Comparison of ENCODE assay signal across 1 cellular context in genomic region chr14:51652168-51653095, GRCh38.
A peak's percentile ranks its signal among the peaks of the same experiment; 100 is the strongest.
TF ChIP-seq lines count a peak whose summit lies in the region.

No MANE protein-coding gene starts in this region.

TF ChIP-seq in HEK293, 187 proteins besides CTCF, POLR2A, EP300 and RAD21 (continued from another document and continues in another):
- TF ChIP-seq KLF9 (tag by site-specific recombination; IDR thresholded peaks at IDR 0.05; ENCODE audit: low read depth) (peak; percentile 69; the same call in 1 of the 2 replicates), KLF10 (tag by site-specific recombination; IDR thresholded peaks at IDR 0.05) (no peak; the same call in 1 of the 2 replicates), ZNF362 (tag by site-specific recombination; IDR thresholded peaks at IDR 0.05) (no peak), PATZ1 (tag by site-specific recombination; IDR thresholded peaks at IDR 0.05) (peak; percentile 35; the same call in 1 of the 2 replicates), GLI2 (tag by site-specific recombination; IDR thresholded peaks at IDR 0.05; ENCODE audit: borderline replicate concordance, low read depth) (no peak), ZNF585B (tag by site-specific recombination; IDR thresholded peaks at IDR 0.05) (no peak), ZFHX2 (tag by site-specific recombination; conservative IDR thresholded peaks at IDR 0.05) (peak; percentile 78), ZBTB8A (tag by site-specific recombination; IDR thresholded peaks at IDR 0.05) (peak; percentile 87), ZNF677 (tag by site-specific recombination; IDR thresholded peaks at IDR 0.05) (no peak), ZNF513 (tag by site-specific recombination; IDR thresholded peaks at IDR 0.05) (no peak), ZNF704 (tag by site-specific recombination; IDR thresholded peaks at IDR 0.05) (no peak), ZNF830 (tag by site-specific recombination; IDR thresholded peaks at IDR 0.05; ENCODE audit: low read depth) (no peak), ZNF146 (tag by site-specific recombination; IDR thresholded peaks at IDR 0.05) (no peak), TRIM28 (IDR thresholded peaks at IDR 0.05; ENCODE audit: borderline replicate concordance, low read length) (no peak), ZNF692 (tag by site-specific recombination; IDR thresholded peaks at IDR 0.05) (no peak), ZSCAN4 (tag by site-specific recombination; IDR thresholded peaks at IDR 0.05) (no peak), ZBTB1 (tag by site-specific recombination; IDR thresholded peaks at IDR 0.05) (no peak), GLIS1 (tag by site-specific recombination; IDR thresholded peaks at IDR 0.05) (peak; percentile 15; the same call in 1 of the 2 replicates), EGR2 (tag by site-specific recombination; IDR thresholded peaks at IDR 0.05; ENCODE audit: low read depth) (peak; percentile 53; the same call in 1 of the 2 replicates), ZNF645 (tag by site-specific recombination; IDR thresholded peaks at IDR 0.05) (no peak), ZSCAN16 (tag by site-specific recombination; IDR thresholded peaks at IDR 0.05) (no peak), ZNF600 (tag by site-specific recombination; IDR thresholded peaks at IDR 0.05) (0 out of 2 replicates have a peak, but pooled peaks have one; percentile 46), ZNF132 (tag by site-specific recombination; IDR thresholded peaks at IDR 0.05; ENCODE audit: borderline replicate concordance) (no peak), FEZF1 (tag by site-specific recombination; IDR thresholded peaks at IDR 0.05) (no peak), ZSCAN5A (tag by site-specific recombination; IDR thresholded peaks at IDR 0.05) (no peak), HIC1 (tag by site-specific recombination; IDR thresholded peaks at IDR 0.05) (no peak; the same call in 1 of the 2 replicates), ZNF37A (tag by site-specific recombination; IDR thresholded peaks at IDR 0.05) (no peak), ZNF23 (tag by site-specific recombination; IDR thresholded peaks at IDR 0.05; ENCODE audit: borderline replicate concordance) (no peak), ZNF768 (tag by site-specific recombination; IDR thresholded peaks at IDR 0.05) (no peak), ZBTB48 (tag by site-specific recombination; IDR thresholded peaks at IDR 0.05) (peak; percentile 91), ZBTB6 (tag by site-specific recombination; IDR thresholded peaks at IDR 0.05) (no peak), ZNF404 (tag by site-specific recombination; IDR thresholded peaks at IDR 0.05) (no peak), IKZF3 (tag by site-specific recombination; IDR thresholded peaks at IDR 0.05) (no peak; the same call in 1 of the 2 replicates), KLF8 (tag by site-specific recombination; IDR thresholded peaks at IDR 0.05) (0 out of 2 replicates have a peak, but pooled peaks have one; percentile 73), ZNF155 (tag by site-specific recombination; IDR thresholded peaks at IDR 0.05) (no peak), ZNF518A (tag by site-specific recombination; conservative IDR thresholded peaks at IDR 0.05; ENCODE audit: low read depth) (no peak), ZNF121 (tag by site-specific recombination; IDR thresholded peaks at IDR 0.05) (no peak), ZNF202 (tag by site-specific recombination; IDR thresholded peaks at IDR 0.05; ENCODE audit: borderline replicate concordance) (no peak)
